ENCODE assay signal across 8 cellular contexts in the genomic region with DNA sequence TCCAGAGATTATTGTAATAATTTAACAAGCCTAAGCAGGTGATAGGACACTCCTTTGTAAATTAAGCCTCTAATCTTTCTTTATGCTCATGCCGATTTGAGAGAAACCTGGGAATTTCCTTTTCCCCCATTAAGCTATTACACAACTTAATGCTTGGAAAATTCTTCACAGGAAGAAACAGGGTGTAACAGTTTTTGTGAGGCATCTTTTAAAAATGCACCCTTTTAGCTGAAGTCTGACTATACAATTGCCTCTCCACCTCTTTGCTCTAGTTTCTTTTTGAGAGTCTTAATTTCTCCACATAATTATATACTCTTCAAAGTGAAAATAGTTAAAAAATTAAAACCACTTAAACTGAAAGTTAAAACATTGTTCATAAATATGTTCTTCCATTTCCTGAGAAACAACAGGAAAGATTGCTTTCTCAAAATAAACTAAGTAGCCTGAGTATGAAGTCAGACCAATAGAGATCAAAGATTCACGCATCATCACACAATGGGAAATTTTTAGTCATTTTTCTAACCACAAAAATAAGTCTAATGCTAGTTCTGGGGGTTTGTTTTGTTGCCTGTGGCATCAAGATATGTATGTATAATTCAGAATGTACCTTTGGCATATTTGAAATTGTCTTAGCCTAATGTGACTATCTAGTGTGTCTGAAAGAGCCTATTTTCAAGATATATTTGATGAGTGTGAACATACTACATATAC. TPM values are rescaled to one million over a fixed set of nuclear protein-coding genes. Genes with fewer than 3 reads are reported as not detected.
DNase-seq lines count a peak whose midpoint lies in the region; ATAC-seq lines count a peak whose summit lies in the region.

No MANE protein-coding gene starts in this region.

- H3K4me3 Mint-ChIP-seq in activated naive CD4-positive, alpha-beta T cell treated with anti-CD3 and anti-CD28 coated beads, Interleukin-2, amount 10 ng/mL, durations not matched to agents 7 days and 5 days, result peak overlapping the region; percentile 37
- no peak overlapping the region for H3K4me3 Mint-ChIP-seq in activated T-helper 1 cell treated with anti-CD3 and anti-CD28 coated beads, Interleukin-12 subunit alpha, Interleukin-12 subunit beta, Interleukin-2, Interleukin-4 antibody, amounts not matched to agents 30 ng/mL and 10 ng/mL and 1 ng/mL, durations not matched to agents 14 hours and 24 hours and 36 hours

- CTCF ChIA-PET in activated naive CD4-positive, alpha-beta T cell treated with anti-CD3 and anti-CD28 coated beads, Interleukin-2, amount 10 ng/mL, durations not matched to agents 7 days and 5 days (lab: Charles Lee), result interaction anchor here (1.1 to 1.7 kb wide), 2 partner anchors 10 to 31 kb away, joined by 3 to 6 read pairs; no protein-coding TSS in a partner anchor

- H3K4me1 Mint-ChIP-seq in activated naive CD4-positive, alpha-beta T cell treated with anti-CD3 and anti-CD28 coated beads, Interleukin-2, amount 10 ng/mL, durations not matched to agents 7 days and 5 days, result peaks cover 5% of the 10 kb centered on the region
- peaks cover 4% of the 10 kb centered on the region for H3K4me1 Mint-ChIP-seq in activated T-helper 1 cell treated with anti-CD3 and anti-CD28 coated beads, Interleukin-12 subunit alpha, Interleukin-12 subunit beta, Interleukin-2, Interleukin-4 antibody, amounts not matched to agents 30 ng/mL and 10 ng/mL and 1 ng/mL, durations not matched to agents 14 hours and 24 hours and 36 hours (ENCODE audit: low read depth)

- peak; percentile 84 for ATAC-seq in HG03135 (IDR thresholded peaks at IDR 0.05; ENCODE audit: unreplicated experiment)
- peak; percentile 78 for ATAC-seq in stimulated activated naive CD8-positive, alpha-beta T cell treated with anti-CD3 and anti-CD28 coated beads, Interleukin-15, Interleukin-2, amounts not matched to agents 100 U/mL and 50 U/mL, for 24 hours

- no peak overlapping the region for H3K27ac Mint-ChIP-seq in activated naive CD4-positive, alpha-beta T cell treated with anti-CD3 and anti-CD28 coated beads, Interleukin-2, amount 10 ng/mL, durations not matched to agents 7 days and 5 days
- H3K27ac Mint-ChIP-seq in activated T-helper 1 cell treated with anti-CD3 and anti-CD28 coated beads, Interleukin-12 subunit alpha, Interleukin-12 subunit beta, Interleukin-2, Interleukin-4 antibody, amounts not matched to agents 30 ng/mL and 10 ng/mL and 1 ng/mL, durations not matched to agents 14 hours and 24 hours and 36 hours, result no peak overlapping the region

- peaks cover 20% of the 10 kb centered on the region for H3K36me3 Mint-ChIP-seq in activated naive CD4-positive, alpha-beta T cell treated with anti-CD3 and anti-CD28 coated beads, Interleukin-2, amount 10 ng/mL, durations not matched to agents 7 days and 5 days
- peaks cover 18% of the 10 kb centered on the region for H3K36me3 Mint-ChIP-seq in activated T-helper 1 cell treated with anti-CD3 and anti-CD28 coated beads, Interleukin-12 subunit alpha, Interleukin-12 subunit beta, Interleukin-2, Interleukin-4 antibody, amounts not matched to agents 30 ng/mL and 10 ng/mL and 1 ng/mL, durations not matched to agents 14 hours and 24 hours and 36 hours (ENCODE audit: low read depth)

- no peaks in the 10 kb centered on the region for H3K9me3 Mint-ChIP-seq in activated naive CD4-positive, alpha-beta T cell treated with anti-CD3 and anti-CD28 coated beads, Interleukin-2, amount 10 ng/mL, durations not matched to agents 7 days and 5 days
- H3K9me3 Mint-ChIP-seq in activated T-helper 1 cell treated with anti-CD3 and anti-CD28 coated beads, Interleukin-12 subunit alpha, Interleukin-12 subunit beta, Interleukin-2, Interleukin-4 antibody, amounts not matched to agents 30 ng/mL and 10 ng/mL and 1 ng/mL, durations not matched to agents 14 hours and 24 hours and 36 hours, result no peaks in the 10 kb centered on the region

- intact Hi-C loops in activated T-helper 1 cell treated with anti-CD3 and anti-CD28 coated beads, Interleukin-12 subunit alpha, Interleukin-12 subunit beta, Interleukin-2, Interleukin-4 antibody, amounts not matched to agents 30 ng/mL and 10 ng/mL and 1 ng/mL, durations not matched to agents 14 hours and 24 hours and 36 hours (cut with micrococcal nuclease), result loop anchor here (1.0 to 5.0 kb wide), 4 partner anchors 8 to 138 kb away; no protein-coding TSS in a partner anchor
- intact Hi-C loops in cardiac septum (cut with DNase I), result no loop called here

- no peak for DNase-seq in activated naive CD4-positive, alpha-beta T cell treated with anti-CD3 and anti-CD28 coated beads, Interleukin-2, amount 10 ng/mL, durations not matched to agents 7 days and 5 days
- no peak for DNase-seq in activated naive CD4-positive, alpha-beta T cell (lab: John Stamatoyannopoulos, UW)
- peak; percentile 10 for DNase-seq in amniotic stem cell (lab: John Stamatoyannopoulos, UW)
- DNase-seq in stimulated activated naive CD8-positive, alpha-beta T cell treated with anti-CD3 and anti-CD28 coated beads, Interleukin-15, Interleukin-2, amounts not matched to agents 100 U/mL and 50 U/mL, for 24 hours, result no peak
- DNase-seq in activated T-helper 1 cell treated with anti-CD3 and anti-CD28 coated beads, Interleukin-12 subunit alpha, Interleukin-12 subunit beta, Interleukin-2, Interleukin-4 antibody, amounts not matched to agents 30 ng/mL and 10 ng/mL and 1 ng/mL, durations not matched to agents 14 hours and 24 hours and 36 hours (ENCODE audit: low spot score), result no peak
- DNase-seq in C1 segment of cervical spinal cord (lab: John Stamatoyannopoulos, UW), result no peak
- no peak for DNase-seq in cardiac septum (ENCODE audit: low spot score)

- no peaks in the 10 kb centered on the region for H3K27me3 Mint-ChIP-seq in activated naive CD4-positive, alpha-beta T cell treated with anti-CD3 and anti-CD28 coated beads, Interleukin-2, amount 10 ng/mL, durations not matched to agents 7 days and 5 days
- H3K27me3 Mint-ChIP-seq in activated T-helper 1 cell treated with anti-CD3 and anti-CD28 coated beads, Interleukin-12 subunit alpha, Interleukin-12 subunit beta, Interleukin-2, Interleukin-4 antibody, amounts not matched to agents 30 ng/mL and 10 ng/mL and 1 ng/mL, durations not matched to agents 14 hours and 24 hours and 36 hours (ENCODE audit: insufficient read depth), result no peaks in the 10 kb centered on the region

RNA-seq across cellular contexts. Expression of gene LRRC8D, which starts 34.7 kb away (rescaled TPM):
- 43.3 and 45.0 TPM in 2 replicates for total RNA-seq in activated T-helper 1 cell treated with anti-CD3 and anti-CD28 coated beads, Interleukin-12 subunit alpha, Interleukin-12 subunit beta, Interleukin-2, Interleukin-4 antibody, amounts not matched to agents 30 ng/mL and 10 ng/mL and 1 ng/mL, durations not matched to agents 14 hours and 24 hours and 36 hours
- 3.4 TPM for total RNA-seq in cardiac septum
